Comparison of ENCODE assay signal across 36 cellular contexts in genomic region chr11:875203-875602, GRCh38.
"Had no signal": no experiment of that assay in that cellular context is flagged by ENCODE, and none has a peak within 500 bp of the region (broad histone marks: within the 10 kb centered on the region; RNA-seq: fewer than 3 reads in every experiment).

No MANE protein-coding gene starts in this region.

- H3K9me3 ChIP-seq: adrenal gland, ascending aorta, breast epithelium had no signal

- H3K4me1 Mint-ChIP-seq: activated B cell treated with CpG ODN at 0.5 μM for 24 hours; activated CD4-positive, alpha-beta T cell treated with anti-CD3 and anti-CD28 coated beads, Interleukin-2, amount 10 ng/mL, durations not matched to agents 24 days and 14 days; activated naive CD8-positive, alpha-beta T cell treated with anti-CD3 and anti-CD28 coated beads for 36 hours had no signal

- H3K9me3 Mint-ChIP-seq: activated B cell treated with CpG ODN at 0.5 μM for 24 hours; activated CD4-positive, alpha-beta memory T cell treated with anti-CD3 and anti-CD28 coated beads for 36 hours; activated CD4-positive, alpha-beta T cell treated with anti-CD3 and anti-CD28 coated beads, Interleukin-2, amount 10 ng/mL, durations not matched to agents 24 days and 14 days; activated CD8-positive, alpha-beta T cell treated with anti-CD3 and anti-CD28 coated beads for 36 hours; activated naive CD4-positive, alpha-beta T cell treated with anti-CD3 and anti-CD28 coated beads for 36 hours; activated naive CD4-positive, alpha-beta T cell treated with anti-CD3 and anti-CD28 coated beads, Interleukin-2, amount 50 U/mL, for 72 hours; activated naive CD8-positive, alpha-beta T cell treated with anti-CD3 and anti-CD28 coated beads for 36 hours; activated T-cell treated with anti-CD3 and anti-CD28 coated beads, Interleukin-2, amount 50 U/mL, for 72 hours; activated T-helper 1 cell treated with anti-CD3 and anti-CD28 coated beads, Interleukin-12 subunit alpha, Interleukin-12 subunit beta, Interleukin-2, Interleukin-4 antibody, amounts not matched to agents 30 ng/mL and 10 ng/mL and 1 ng/mL, durations not matched to agents 14 hours and 24 hours and 36 hours; activated T-helper 17 cell treated with anti-CD3 and anti-CD28 coated beads, Interleukin-2, amount 50 U/mL, for 72 hours; T-helper 1 cell treated with Interleukin-12 subunit alpha and Interleukin-12 subunit beta and Interleukin-4 antibody, amounts not matched to agents 30 μg/mL and 1 μg/mL, for 36 hours; T-helper 2 cell treated with Interferon-gamma antibody and Interleukin-4, amounts not matched to agents 5 μg/mL and 100 μg/mL, for 36 hours had no signal

- H3K4me3 Mint-ChIP-seq: activated B cell treated with CpG ODN at 0.5 μM for 24 hours; activated CD4-positive, alpha-beta memory T cell treated with anti-CD3 and anti-CD28 coated beads for 36 hours; activated CD4-positive, alpha-beta T cell treated with anti-CD3 and anti-CD28 coated beads, Interleukin-2, amount 10 ng/mL, durations not matched to agents 24 days and 14 days; activated CD8-positive, alpha-beta T cell treated with anti-CD3 and anti-CD28 coated beads for 36 hours; activated naive CD4-positive, alpha-beta T cell treated with anti-CD3 and anti-CD28 coated beads for 36 hours; activated naive CD8-positive, alpha-beta T cell treated with anti-CD3 and anti-CD28 coated beads for 36 hours; activated T-cell treated with anti-CD3 and anti-CD28 coated beads, Interleukin-2, amount 50 U/mL, for 72 hours; activated T-helper 1 cell treated with anti-CD3 and anti-CD28 coated beads, Interleukin-12 subunit alpha, Interleukin-12 subunit beta, Interleukin-2, Interleukin-4 antibody, amounts not matched to agents 30 ng/mL and 10 ng/mL and 1 ng/mL, durations not matched to agents 14 hours and 24 hours and 36 hours; activated T-helper 17 cell treated with anti-CD3 and anti-CD28 coated beads, Interleukin-2, amount 50 U/mL, for 72 hours; T-helper 1 cell treated with Interleukin-12 subunit alpha and Interleukin-12 subunit beta and Interleukin-4 antibody, amounts not matched to agents 30 μg/mL and 1 μg/mL, for 36 hours; T-helper 2 cell treated with Interferon-gamma antibody and Interleukin-4, amounts not matched to agents 5 μg/mL and 100 μg/mL, for 36 hours had no signal

- DNase-seq: activated B cell treated with CpG ODN at 0.5 μM for 24 hours; activated CD4-positive, alpha-beta memory T cell treated with anti-CD3 and anti-CD28 coated beads for 36 hours; activated CD4-positive, alpha-beta T cell treated with anti-CD3 and anti-CD28 coated beads for 4 hours; activated CD4-positive, alpha-beta T cell treated with anti-CD3 and anti-CD28 coated beads, Interleukin-2, amount 10 ng/mL, durations not matched to agents 24 days and 14 days; activated CD4-positive, alpha-beta T cell treated with anti-CD3 and anti-CD28 coated beads, Interleukin-2, amount 50 U/mL, for 1 hour; activated CD4-positive, alpha-beta T cell treated with anti-CD3 and anti-CD28 coated beads, Interleukin-2, amount 50 U/mL, for 4 hours; activated CD4-positive, CD25-positive, alpha-beta regulatory T cell treated with anti-CD3 and anti-CD28 coated beads, Interleukin-2, amount 50 U/mL, for 72 hours; activated CD8-positive, alpha-beta memory T cell treated with anti-CD3 and anti-CD28 coated beads, Interleukin-2, amount 50 U/mL, for 4 hours; activated CD8-positive, alpha-beta T cell treated with anti-CD3 and anti-CD28 coated beads for 36 hours; activated effector memory CD4-positive, alpha-beta T cell treated with anti-CD3 and anti-CD28 coated beads, Interleukin-2, amount 50 U/mL, for 16 hours; activated gamma-delta T cell treated with Interleukin-2 at 50 U/mL for 16 hours; activated naive CD4-positive, alpha-beta T cell; activated naive CD4-positive, alpha-beta T cell treated with anti-CD3 and anti-CD28 coated beads for 36 hours; activated naive CD4-positive, alpha-beta T cell treated with anti-CD3 and anti-CD28 coated beads, Interleukin-2, amount 50 U/mL, for 16 hours; activated naive CD8-positive, alpha-beta T cell treated with anti-CD3 and anti-CD28 coated beads for 36 hours; activated T-cell treated with anti-CD3 and anti-CD28 coated beads for 4 hours; activated T-cell treated with anti-CD3 and anti-CD28 coated beads, Interleukin-2, amount 50 U/mL, for 1 hour; activated T-cell treated with anti-CD3 and anti-CD28 coated beads, Interleukin-2, amount 50 U/mL, for 72 hours; adrenal gland; amniotic stem cell; brain microvascular endothelial cell; central memory CD4-positive, alpha-beta T cell; cerebellar nuclear complex; SW 1271; T-helper 1 cell; T-helper 2 cell; T-helper 9 cell had no signal

- H3K4me3 ChIP-seq: adrenal gland, ascending aorta, breast epithelium had no signal

- FAIRE-seq: TTC549 had no signal

- H3K27ac ChIP-seq: adrenal gland, ascending aorta, brain microvascular endothelial cell, breast epithelium, VCaP had no signal

- ATAC-seq: activated CD8-positive, alpha-beta T cell treated with anti-CD3 and anti-CD28 coated beads for 36 hours; activated naive CD4-positive, alpha-beta T cell treated with anti-CD3 and anti-CD28 coated beads, Interleukin-2, amount 50 U/mL, for 72 hours; activated T-cell treated with anti-CD3 and anti-CD28 coated beads, Interleukin-2, amount 50 U/mL, for 72 hours; activated T-helper 17 cell treated with anti-CD3 and anti-CD28 coated beads, Interleukin-2, amount 50 U/mL, for 72 hours had no signal

- H3K4me1 ChIP-seq: ascending aorta, breast epithelium had no signal

- H3K36me3 ChIP-seq: adrenal gland, brain microvascular endothelial cell, breast epithelium had no signal

- H3K27ac Mint-ChIP-seq: activated B cell treated with CpG ODN at 0.5 μM for 24 hours; activated CD4-positive, alpha-beta memory T cell treated with anti-CD3 and anti-CD28 coated beads for 36 hours; activated CD4-positive, alpha-beta T cell treated with anti-CD3 and anti-CD28 coated beads, Interleukin-2, amount 10 ng/mL, durations not matched to agents 24 days and 14 days; activated CD8-positive, alpha-beta T cell treated with anti-CD3 and anti-CD28 coated beads for 36 hours; activated naive CD4-positive, alpha-beta T cell treated with anti-CD3 and anti-CD28 coated beads for 36 hours; activated naive CD4-positive, alpha-beta T cell treated with anti-CD3 and anti-CD28 coated beads, Interleukin-2, amount 50 U/mL, for 72 hours; activated naive CD8-positive, alpha-beta T cell treated with anti-CD3 and anti-CD28 coated beads for 36 hours; activated T-cell treated with anti-CD3 and anti-CD28 coated beads, Interleukin-2, amount 50 U/mL, for 72 hours; activated T-helper 1 cell treated with anti-CD3 and anti-CD28 coated beads, Interleukin-12 subunit alpha, Interleukin-12 subunit beta, Interleukin-2, Interleukin-4 antibody, amounts not matched to agents 30 ng/mL and 10 ng/mL and 1 ng/mL, durations not matched to agents 14 hours and 24 hours and 36 hours; activated T-helper 17 cell treated with anti-CD3 and anti-CD28 coated beads, Interleukin-2, amount 50 U/mL, for 72 hours; T-helper 1 cell treated with Interleukin-12 subunit alpha and Interleukin-12 subunit beta and Interleukin-4 antibody, amounts not matched to agents 30 μg/mL and 1 μg/mL, for 36 hours; T-helper 2 cell treated with Interferon-gamma antibody and Interleukin-4, amounts not matched to agents 5 μg/mL and 100 μg/mL, for 36 hours had no signal

- H3K27me3 Mint-ChIP-seq: activated B cell treated with CpG ODN at 0.5 μM for 24 hours; activated CD4-positive, alpha-beta memory T cell treated with anti-CD3 and anti-CD28 coated beads for 36 hours; activated CD4-positive, alpha-beta T cell treated with anti-CD3 and anti-CD28 coated beads, Interleukin-2, amount 10 ng/mL, durations not matched to agents 24 days and 14 days; activated CD8-positive, alpha-beta T cell treated with anti-CD3 and anti-CD28 coated beads for 36 hours; activated naive CD8-positive, alpha-beta T cell treated with anti-CD3 and anti-CD28 coated beads for 36 hours; activated T-helper 17 cell treated with anti-CD3 and anti-CD28 coated beads, Interleukin-2, amount 50 U/mL, for 72 hours had no signal

- H3K27me3 ChIP-seq: adrenal gland, ascending aorta, brain microvascular endothelial cell, breast epithelium had no signal
